ENCODE assay signal across 27 cellular contexts in genomic region chr18:13628211-13628610, GRCh38.
DNase-seq lines count a peak whose midpoint lies in the region; ATAC-seq and TF ChIP-seq lines count a peak whose summit lies in the region.
"Had no signal": no experiment of that assay in that cellular context is flagged by ENCODE, and none has a peak within 500 bp of the region (broad histone marks: within the 10 kb centered on the region; RNA-seq: fewer than 3 reads in every experiment).

No MANE protein-coding gene starts in this region.

- peak overlapping the region; percentile 31 to 63 for H3K27ac Mint-ChIP-seq in natural killer cell treated with Interleukin-12 subunit alpha and Interleukin-12 subunit beta and Interleukin-15 and Interleukin-18, amount 100 ng/mL, for 72 hours
- H3K27ac Mint-ChIP-seq in natural killer cell = peak overlapping the region in 1 of 2 donors; percentile 29
- peak overlapping the region in 5 of 6 donors; percentile 43 to 83 (median 76) for H3K27ac Mint-ChIP-seq in naive B cell
- no peak overlapping the region for H3K27ac Mint-ChIP-seq in mesothelial cell of epicardium
- H3K27ac Mint-ChIP-seq: activated naive CD4-positive, alpha-beta T cell treated with anti-CD3 and anti-CD28 coated beads, Interleukin-2, amount 10 ng/mL, durations not matched to agents 7 days and 5 days; activated T-helper 1 cell treated with anti-CD3 and anti-CD28 coated beads, Interleukin-12 subunit alpha, Interleukin-12 subunit beta, Interleukin-2, Interleukin-4 antibody, amounts not matched to agents 30 ng/mL and 10 ng/mL and 1 ng/mL, durations not matched to agents 14 hours and 24 hours and 36 hours had no signal

- no peak for DNase-seq in natural killer cell treated with Interleukin-12 subunit alpha and Interleukin-12 subunit beta and Interleukin-15 and Interleukin-18, amount 100 ng/mL, for 72 hours (ENCODE audit: low spot score)
- DNase-seq in natural killer cell (no peak), SJCRH30 (peak; percentile 3 to 9), naive B cell (no peak), mesothelial cell of epicardium (ENCODE audit: low spot score in 2 of 2, unreplicated experiment in 2 of 2) (no peak)
- DNase-seq: activated B cell treated with CpG ODN at 0.5 μM for 24 hours; activated CD4-positive, alpha-beta T cell treated with anti-CD3 and anti-CD28 coated beads, Interleukin-2, amount 50 U/mL, for 1 hour; activated naive CD4-positive, alpha-beta T cell treated with anti-CD3 and anti-CD28 coated beads, Interleukin-2, amount 10 ng/mL, durations not matched to agents 7 days and 5 days; cortex of kidney; esophagus squamous epithelium; foreskin melanocyte; Karpas-422; NCI-H187 treated with DMSO at 0.1 percent for 48 hours; NCI-H2171 treated with DMSO at 0.1 percent for 48 hours; NCI-H748 treated with DMSO at 0.1 percent for 48 hours; psoas muscle; stimulated activated CD4-positive, alpha-beta T cell treated with anti-CD3 and anti-CD28 coated beads, Interleukin-15, amount 100 ng/mL, for 24 hours; stimulated activated naive CD4-positive, alpha-beta T cell treated with Interleukin-2 at 50 U/mL for 16 hours; T-cell had no signal

- H3K4me3 ChIP-seq in SJCRH30 = no peak overlapping the region
- H3K4me3 ChIP-seq: breast epithelium, esophagus squamous epithelium, psoas muscle, SJSA1, tibial nerve had no signal

- H3K27me3 ChIP-seq in SJCRH30 = no peaks in the 10 kb centered on the region
- H3K27me3 ChIP-seq: breast epithelium, esophagus squamous epithelium, SJSA1, tibial nerve had no signal

- H3K27me3 Mint-ChIP-seq in natural killer cell treated with Interleukin-12 subunit alpha and Interleukin-12 subunit beta and Interleukin-15 and Interleukin-18, amount 100 ng/mL, for 72 hours = no peaks in the 10 kb centered on the region
- H3K27me3 Mint-ChIP-seq in natural killer cell (ENCODE audit: low read depth in 2 of 2) (no peaks in the 10 kb centered on the region), naive B cell (no peaks in the 10 kb centered on the region), mesothelial cell of epicardium (ENCODE audit: low read depth) (no peaks in the 10 kb centered on the region)
- H3K27me3 Mint-ChIP-seq: activated B cell treated with CpG ODN at 0.5 μM for 24 hours; activated naive CD4-positive, alpha-beta T cell treated with anti-CD3 and anti-CD28 coated beads, Interleukin-2, amount 10 ng/mL, durations not matched to agents 7 days and 5 days; T-cell had no signal

- H3K36me3 Mint-ChIP-seq in natural killer cell treated with Interleukin-12 subunit alpha and Interleukin-12 subunit beta and Interleukin-15 and Interleukin-18, amount 100 ng/mL, for 72 hours = no peaks in the 10 kb centered on the region
- no peaks in the 10 kb centered on the region for H3K36me3 Mint-ChIP-seq in natural killer cell
- H3K36me3 Mint-ChIP-seq in naive B cell = no peaks in the 10 kb centered on the region
- H3K36me3 Mint-ChIP-seq in mesothelial cell of epicardium = no peaks in the 10 kb centered on the region

- H3K4me1 Mint-ChIP-seq in natural killer cell treated with Interleukin-12 subunit alpha and Interleukin-12 subunit beta and Interleukin-15 and Interleukin-18, amount 100 ng/mL, for 72 hours (ENCODE audit: low read depth in 2 of 2) = peaks cover 13 to 26% of the 10 kb centered on the region in 2 donors
- peaks cover 11 to 12% of the 10 kb centered on the region in 2 donors for H3K4me1 Mint-ChIP-seq in natural killer cell
- H3K4me1 Mint-ChIP-seq in naive B cell = peaks cover 8 to 18% (median 11%) of the 10 kb centered on the region in 3 donors
- H3K4me1 Mint-ChIP-seq in mesothelial cell of epicardium = peaks cover 4% of the 10 kb centered on the region

- no peak overlapping the region for H3K27ac ChIP-seq in SJCRH30
- H3K27ac ChIP-seq: breast epithelium, esophagus squamous epithelium, psoas muscle, SJSA1, tibial nerve had no signal

- H3K36me3 ChIP-seq in SJCRH30 = no peaks in the 10 kb centered on the region
- H3K36me3 ChIP-seq: breast epithelium, esophagus squamous epithelium, SJSA1, tibial nerve had no signal

- H3K9me3 Mint-ChIP-seq in natural killer cell treated with Interleukin-12 subunit alpha and Interleukin-12 subunit beta and Interleukin-15 and Interleukin-18, amount 100 ng/mL, for 72 hours = no peaks in the 10 kb centered on the region
- no peaks in the 10 kb centered on the region for H3K9me3 Mint-ChIP-seq in natural killer cell
- H3K9me3 Mint-ChIP-seq in naive B cell = no peaks in the 10 kb centered on the region
- no peaks in the 10 kb centered on the region for H3K9me3 Mint-ChIP-seq in mesothelial cell of epicardium
- H3K9me3 Mint-ChIP-seq: activated B cell treated with CpG ODN at 0.5 μM for 24 hours; activated T-helper 1 cell treated with anti-CD3 and anti-CD28 coated beads, Interleukin-12 subunit alpha, Interleukin-12 subunit beta, Interleukin-2, Interleukin-4 antibody, amounts not matched to agents 30 ng/mL and 10 ng/mL and 1 ng/mL, durations not matched to agents 14 hours and 24 hours and 36 hours; T-cell had no signal

- intact Hi-C loops in natural killer cell (cut with micrococcal nuclease) = no loop called here

- no peak overlapping the region for H3K4me3 Mint-ChIP-seq in natural killer cell treated with Interleukin-12 subunit alpha and Interleukin-12 subunit beta and Interleukin-15 and Interleukin-18, amount 100 ng/mL, for 72 hours
- H3K4me3 Mint-ChIP-seq in natural killer cell (no peak overlapping the region), naive B cell (no peak overlapping the region), mesothelial cell of epicardium (no peak overlapping the region)
- H3K4me3 Mint-ChIP-seq: activated B cell treated with CpG ODN at 0.5 μM for 24 hours; activated naive CD4-positive, alpha-beta T cell treated with anti-CD3 and anti-CD28 coated beads, Interleukin-2, amount 10 ng/mL, durations not matched to agents 7 days and 5 days; activated T-helper 1 cell treated with anti-CD3 and anti-CD28 coated beads, Interleukin-12 subunit alpha, Interleukin-12 subunit beta, Interleukin-2, Interleukin-4 antibody, amounts not matched to agents 30 ng/mL and 10 ng/mL and 1 ng/mL, durations not matched to agents 14 hours and 24 hours and 36 hours; T-cell had no signal

- no peak for ATAC-seq in natural killer cell treated with Interleukin-12 subunit alpha and Interleukin-12 subunit beta and Interleukin-15 and Interleukin-18, amount 100 ng/mL, for 72 hours
- no peak for ATAC-seq in natural killer cell
- ATAC-seq in naive B cell (ENCODE audit: low read depth in 2 of 2) = no peak
- no peak for ATAC-seq in HG03280 (IDR thresholded peaks at IDR 0.05; ENCODE audit: unreplicated experiment)
- no peak for ATAC-seq in HG03439 (IDR thresholded peaks at IDR 0.05; ENCODE audit: unreplicated experiment)
- no peak for ATAC-seq in GM18502 (IDR thresholded peaks at IDR 0.05; ENCODE audit: poor library complexity, unreplicated experiment)
- ATAC-seq: HCT116, psoas muscle, T-cell had no signal

- H3K9me3 ChIP-seq in SJCRH30 (replicated peaks) = no peaks in the 10 kb centered on the region
- H3K9me3 ChIP-seq: esophagus squamous epithelium, SJSA1, tibial nerve had no signal

- no peaks in the 10 kb centered on the region for H3K4me1 ChIP-seq in SJCRH30
- H3K4me1 ChIP-seq: breast epithelium, psoas muscle, SJSA1 had no signal

- no peak for TF ChIP-seq CTCF in natural killer cell (IDR thresholded peaks at IDR 0.05)
- TF ChIP-seq CTCF in mesothelial cell of epicardium (IDR thresholded peaks at IDR 0.05; ENCODE audit: unreplicated experiment) = no peak

Comparison
In these comparisons a context has a peak if more than half of its experiments do, and no peak if none do; other contexts are left out.
1. DNase-seq: peak in SJCRH30 (2 of 2); none in natural killer cell treated with Interleukin-12 subunit alpha and Interleukin-12 subunit beta and Interleukin-15 and Interleukin-18, amount 100 ng/mL, for 72 hours (single experiment), natural killer cell (single experiment), naive B cell (single experiment) and mesothelial cell of epicardium (0 of 2).